In the genomic region with DNA sequence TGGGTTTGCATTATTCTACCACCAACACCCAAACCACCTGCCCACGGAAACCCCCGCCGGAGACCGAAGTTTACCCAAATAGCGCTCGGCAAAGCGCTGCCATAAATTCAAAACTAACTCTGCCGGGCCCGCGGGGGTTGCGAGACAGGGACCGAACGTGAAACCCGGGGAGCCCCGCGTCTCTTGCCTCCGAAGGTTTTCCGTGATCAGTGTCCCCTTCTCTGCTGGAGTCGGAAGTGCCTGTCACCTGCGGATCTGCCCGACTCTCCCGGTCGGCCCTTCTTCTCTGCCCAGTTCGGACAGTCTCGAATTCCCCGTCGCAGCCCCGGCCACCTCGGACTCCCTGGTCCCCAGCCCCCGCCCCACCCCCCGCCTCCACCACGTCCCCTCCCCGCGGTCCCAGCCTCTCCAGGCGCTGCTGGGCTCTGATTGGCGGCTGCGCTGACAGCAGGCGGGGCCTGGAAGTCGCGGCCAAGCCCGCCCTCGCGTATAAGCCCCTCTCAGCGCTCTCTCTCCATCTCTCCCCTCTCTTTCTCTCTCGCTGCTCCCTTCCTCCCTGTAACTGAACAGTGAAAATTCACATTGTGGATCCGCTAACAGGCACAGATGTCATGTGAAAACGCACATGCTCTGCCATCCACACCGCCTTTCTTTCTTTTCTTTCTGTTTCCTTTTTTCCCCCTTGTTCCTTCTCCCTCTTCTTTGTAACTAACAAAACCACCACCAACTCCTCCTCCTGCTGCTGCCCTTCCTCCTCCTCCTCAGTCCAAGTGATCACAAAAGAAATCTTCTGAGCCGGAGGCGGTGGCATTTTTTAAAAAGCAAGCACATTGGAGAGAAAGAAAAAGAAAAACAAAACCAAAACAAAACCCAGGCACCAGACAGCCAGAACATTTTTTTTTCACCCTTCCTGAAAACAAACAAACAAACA, we compare ENCODE assay signal across 8 cellular contexts. TPM values are rescaled to one million over a fixed set of nuclear protein-coding genes. Genes with fewer than 3 reads are reported as not detected.
A peak's percentile ranks its signal among the peaks of the same experiment; 100 is the strongest.
DNase-seq lines count a peak whose midpoint lies in the region; TF ChIP-seq lines count a peak whose summit lies in the region.

Gene RORB (plus strand): TSS at position 517 of the 931 bp plus-strand sequence. CDS start 642 bp downstream, outside the sequence.

- no peak within 1 kb of the TSS for H3K27ac Mint-ChIP-seq in HFFc6

- H3K27me3 Mint-ChIP-seq in HFFc6 (ENCODE audit: insufficient read depth) = peaks cover 31% of the 10 kb centered on the region

- no peaks in the 10 kb centered on the region for H3K9me3 Mint-ChIP-seq in HFFc6

- no peaks in the 10 kb centered on the region for H3K36me3 ChIP-seq in fibroblast of lung (ENCODE audit: control insufficient read depth, insufficient read depth, low read length)
- H3K36me3 ChIP-seq in mucosa of stomach (ENCODE audit: control insufficient read depth, insufficient read depth, low read length) = no peaks in the 10 kb centered on the region
- H3K36me3 ChIP-seq in testis (ENCODE audit: low read depth, missing control alignments) = no peaks in the 10 kb centered on the region

- no peak within 1 kb of the TSS for H3K9ac ChIP-seq in fibroblast of lung (ENCODE audit: insufficient read depth, low read length)
- peak within 1 kb of the TSS; percentile 39 for H3K9ac ChIP-seq in mucosa of stomach (ENCODE audit: low read length)

- H3K4me1 ChIP-seq in fibroblast of lung (ENCODE audit: control insufficient read depth, extremely low read depth, insufficient read depth, low read length) (no peaks in the 10 kb centered on the region), mucosa of stomach (ENCODE audit: control insufficient read depth, insufficient read depth, low read length) (no peaks in the 10 kb centered on the region), testis (peaks cover 13% of the 10 kb centered on the region)

- H3K9me3 ChIP-seq in fibroblast of lung (ENCODE audit: control insufficient read depth, insufficient read depth, low read depth, low read length) (no peaks in the 10 kb centered on the region), mucosa of stomach (ENCODE audit: control insufficient read depth, low read length) (no peaks in the 10 kb centered on the region), testis (no peaks in the 10 kb centered on the region)

- peaks cover 24% of the 10 kb centered on the region for H3K4me1 Mint-ChIP-seq in HFFc6 (ENCODE audit: low read depth)

- H2AFZ ChIP-seq in fibroblast of lung (ENCODE audit: low read length) = peak within 1 kb of the TSS; percentile 91

- H4K20me1 ChIP-seq in fibroblast of lung (ENCODE audit: control insufficient read depth, extremely low read depth, insufficient read depth, low read length) = no peaks in the 10 kb centered on the region

- peak within 1 kb of the TSS; percentile 93 for H3K4me2 ChIP-seq in fibroblast of lung (ENCODE audit: extremely low read depth, insufficient read depth, low read length)

- peak within 1 kb of the TSS; percentile 88 for H3K4me3 Mint-ChIP-seq in HFFc6

- intact Hi-C loops in testis (cut with DNase I; ENCODE audit: low total_unique reads) = no loop called here

- peaks cover 26% of the 10 kb centered on the region for H3K27me3 ChIP-seq in fibroblast of lung (ENCODE audit: control insufficient read depth, insufficient read depth, low read length)
- peaks cover 52% of the 10 kb centered on the region for H3K27me3 ChIP-seq in mucosa of stomach (ENCODE audit: control insufficient read depth, insufficient read depth, low read length)
- H3K27me3 ChIP-seq in testis = no peaks in the 10 kb centered on the region

- 0 to 1% methylated on average over 21 to 50 of the region's 50 CpGs for WGBS in testis, 2 donors

- H3K4me3 ChIP-seq in fibroblast of lung (replicated peaks in 1 of 4; ENCODE audit: control extremely low read depth in 1 of 4, insufficient read depth in 1 of 4, low read depth in 3 of 4, low read length in 4 of 4) (peak within 1 kb of the TSS; percentile 68 to 85 (median 71)), mucosa of stomach (ENCODE audit: low read length) (peak within 1 kb of the TSS; percentile 46), testis (peak within 1 kb of the TSS; percentile 46 to 56)

- H3K79me2 ChIP-seq in fibroblast of lung (ENCODE audit: control insufficient read depth, insufficient read depth, low read length) = no peaks in the 10 kb centered on the region

- H3K36me3 Mint-ChIP-seq in HFFc6 (ENCODE audit: low read depth) = no peaks in the 10 kb centered on the region

- peak; percentile 66 for DNase-seq in activated effector memory CD4-positive, alpha-beta T cell treated with anti-CD3 and anti-CD28 coated beads, Interleukin-2, amount 50 U/mL, for 16 hours
- DNase-seq in activated effector memory CD4-positive, alpha-beta T cell treated with Interleukin-2 at 50 U/mL for 16 hours = no peak
- DNase-seq in HFFc6 (no peak), NCI-H1048 (lab: John Stamatoyannopoulos, UW) (peak; percentile 82), fibroblast of lung (ENCODE audit: low read depth in 2 of 2) (peak; percentile 38 to 80), testis (peak; percentile 76)
- peak; percentile 33 for DNase-seq in activated CD8-positive, alpha-beta memory T cell treated with anti-CD3 and anti-CD28 coated beads, Interleukin-2, amount 50 U/mL, for 4 hours

- TF ChIP-seq POLR2A in testis (IDR thresholded peaks at IDR 0.05) = no peak

- H3K27ac ChIP-seq in fibroblast of lung (ENCODE audit: insufficient read depth, low read length) = no peak within 1 kb of the TSS
- H3K27ac ChIP-seq in testis = no peak within 1 kb of the TSS

- TF ChIP-seq CTCF in HFFc6 (IDR thresholded peaks at IDR 0.05) (no peak), fibroblast of lung (conservative IDR thresholded peaks at IDR 0.05 in 1 of 2, IDR thresholded peaks at IDR 0.05 in 1 of 2; ENCODE audit: low read depth in 1 of 2, low read length in 2 of 2) (no peak), testis (IDR thresholded peaks at IDR 0.05) (no peak)

RNA-seq across cellular contexts. Expression of gene RORB, which starts in this region (rescaled TPM):
- total RNA-seq in HFFc6 (2021; fragmentation: NEBNext Ultra II Directional; extraction: Animal tissue kit (Norgen Biotek cat#: 25700)) = not detected
- total RNA-seq in fibroblast of lung (2.1 and 4.3 TPM in 2 replicates), testis (1 to 10 TPM in 1 of 2 donors, under 1 TPM in 1; 0.87 to 1.5 TPM)
- polyA plus RNA-seq in fibroblast of lung (0.20 and 0.24 TPM in 2 replicates), testis (ENCODE audit: insufficient read depth, low read depth, low replicate concordance) (0.90 TPM)
- 0.09 and 0.14 TPM in 2 replicates for polyA plus RNA-seq in fibroblast of lung (2012)
- polyA minus RNA-seq in fibroblast of lung (ENCODE audit: low replicate concordance) = 0.24 TPM in 1 of 2 replicates, not detected in the other

Comparison
In these comparisons a context has a peak if more than half of its experiments do, and no peak if none do; other contexts are left out.
1. DNase-seq: peak in activated effector memory CD4-positive, alpha-beta T cell treated with anti-CD3 and anti-CD28 coated beads, Interleukin-2, amount 50 U/mL, for 16 hours (single experiment), NCI-H1048 (single experiment), activated CD8-positive, alpha-beta memory T cell treated with anti-CD3 and anti-CD28 coated beads, Interleukin-2, amount 50 U/mL, for 4 hours (single experiment), fibroblast of lung (2 of 2) and testis (single experiment); none in activated effector memory CD4-positive, alpha-beta T cell treated with Interleukin-2 at 50 U/mL for 16 hours (single experiment) and HFFc6 (single experiment).
2. Peak in every context shown above with its lines, with median percentiles within 50 percentile points of each other: H3K4me3 ChIP-seq.